ENCODE assay signal across 8 cellular contexts in genomic region chr5:119355636-119356383, GRCh38. TPM values are rescaled to one million over a fixed set of nuclear protein-coding genes. Genes with fewer than 3 reads are reported as not detected.
DNase-seq lines count a peak whose midpoint lies in the region; ATAC-seq and TF ChIP-seq lines count a peak whose summit lies in the region.

TNFAIP8 (plus strand) TSS chr5:119356019; CDS start chr5:119356091, 72 bp downstream.

- H3K27ac ChIP-seq in HL-60 (replicated peaks) = no peak within 1 kb of the TSS; the same call in 1 of the 2 replicates
- H3K27ac ChIP-seq in coronary artery = peak within 1 kb of the TSS; percentile 50 to 81

- POLR2A ChIA-PET in BJ (lab: Charles Lee) = interaction anchor here (0.6 to 1.2 kb wide), 3 partner anchors 15 to 88 kb away, joined by 3 to 5 read pairs (median 4); no protein-coding TSS in a partner anchor

- TF ChIP-seq CTCF in BJ (IDR thresholded peaks at IDR 0.05; ENCODE audit: insufficient read depth, low read depth, low read length) (no peak), HL-60 (IDR thresholded peaks at IDR 0.05; ENCODE audit: insufficient read depth, low read length) (no peak), coronary artery (IDR thresholded peaks at IDR 0.05) (no peak)

- no peak for DNase-seq in BJ (ENCODE audit: low read depth)
- DNase-seq in HL-60 (ENCODE audit: low read depth in 1 of 2, low spot score in 1 of 2) = peak; percentile 11 to 35
- DNase-seq in activated CD4-positive, CD25-positive, alpha-beta regulatory T cell treated with anti-CD3 and anti-CD28 coated beads, Interleukin-2, amount 50 U/mL, for 72 hours = peak; percentile 71
- DNase-seq in coronary artery (ENCODE audit: low spot score) = peak; percentile 84
- DNase-seq in left lobe of liver (ENCODE audit: low spot score) = peak; percentile 79
- DNase-seq in stimulated activated CD4-positive, alpha-beta T cell treated with anti-CD3 and anti-CD28 coated beads, Interleukin-2, amount 100 ng/mL, for 24 hours = peak; percentile 84 to 86
- DNase-seq in NCI-H1930 (lab: John Stamatoyannopoulos, UW) = no peak

- ATAC-seq in GM19463 (IDR thresholded peaks at IDR 0.05; ENCODE audit: unreplicated experiment) = peak; percentile 58
- ATAC-seq in left lobe of liver = peak; percentile 95

- H3K4me3 ChIP-seq in BJ (ENCODE audit: low read depth, low read length) (peak within 1 kb of the TSS; percentile 57), HL-60 (replicated peaks; ENCODE audit: insufficient read depth, low read length) (peak within 1 kb of the TSS; percentile 42), coronary artery (peak within 1 kb of the TSS; percentile 78)

- no peaks in the 10 kb centered on the region for H3K36me3 ChIP-seq in BJ (ENCODE audit: control insufficient read depth, insufficient read depth, low read length)

- CTCF ChIA-PET in BJ (lab: Yijun Ruan, JAX) = interaction anchor here (0.9 to 3.4 kb wide), 6 partner anchors 9 to 88 kb away, joined by 3 to 16 read pairs (median 4); no protein-coding TSS in a partner anchor

- H3K27me3 ChIP-seq in BJ (ENCODE audit: control insufficient read depth, insufficient read depth, low read length) = no peaks in the 10 kb centered on the region
- H3K27me3 ChIP-seq in HL-60 (ENCODE audit: insufficient read depth, poor library complexity, severe bottlenecking) = no peaks in the 10 kb centered on the region

RNA-seq across cellular contexts. Expression of gene TNFAIP8, which starts in this region (rescaled TPM):
- 11.3 and 17.0 TPM in 2 replicates for polyA plus RNA-seq in BJ (2011; rRNA removed)
- polyA minus RNA-seq in BJ (2011; rRNA and poly(A)+ RNA removed) = 4.4 and 6.4 TPM in 2 replicates
- total RNA-seq in left lobe of liver = 2.4 TPM

Comparison
In these comparisons a context has a peak if more than half of its experiments do, and no peak if none do; other contexts are left out.
1. DNase-seq: peak in HL-60 (2 of 2), activated CD4-positive, CD25-positive, alpha-beta regulatory T cell treated with anti-CD3 and anti-CD28 coated beads, Interleukin-2, amount 50 U/mL, for 72 hours (single experiment), coronary artery (single experiment), left lobe of liver (single experiment) and stimulated activated CD4-positive, alpha-beta T cell treated with anti-CD3 and anti-CD28 coated beads, Interleukin-2, amount 100 ng/mL, for 24 hours (2 of 2); none in BJ (single experiment) and NCI-H1930 (0 of 2).
2. Peak in every context shown above with its lines, with median percentiles within 50 percentile points of each other: H3K4me3 ChIP-seq.